In genomic region chr6:36633915-36634314, GRCh38 we compare ENCODE assay signal across 8 cellular contexts. TPM values are rescaled to one million over a fixed set of nuclear protein-coding genes. Genes with fewer than 3 reads are reported as not detected.
DNase-seq lines count a peak whose midpoint lies in the region; ATAC-seq and TF ChIP-seq lines count a peak whose summit lies in the region.

No MANE protein-coding gene starts in this region.

- peaks cover 15% of the 10 kb centered on the region for H3K4me1 Mint-ChIP-seq in type B pancreatic cell (ENCODE audit: unreplicated experiment)
- peaks cover 2% of the 10 kb centered on the region for H3K4me1 Mint-ChIP-seq in activated naive CD8-positive, alpha-beta T cell treated with anti-CD3 and anti-CD28 coated beads, Interleukin-2, amount 50 U/mL, for 24 hours

- 54 to 78% (median 63%) methylated on average over 6 to 9 of the region's 9 CpGs for WGBS in adrenal gland, 4 donors

- no peak for TF ChIP-seq CTCF in adrenal gland (IDR thresholded peaks at IDR 0.05)
- TF ChIP-seq CTCF in type B pancreatic cell (conservative IDR thresholded peaks at IDR 0.05) = no peak

- DNase-seq in NCI-H1417 (lab: John Stamatoyannopoulos, UW) = peak in 2 of 3 experiments; percentile 4 to 21
- no peak for DNase-seq in NCI-H1417 treated with DMSO at 0.1 percent for 48 hours (lab: John Stamatoyannopoulos, UW)
- peak in 6 of 7 donors; percentile 37 to 70 (median 44) for DNase-seq in adrenal gland
- peak; percentile 64 for DNase-seq in islet precursor cell
- DNase-seq in type B pancreatic cell (ENCODE audit: extremely low spot score, unreplicated experiment) = no peak
- DNase-seq in NCI-H1694 (lab: John Stamatoyannopoulos, UW) = no peak
- no peak for DNase-seq in activated naive CD8-positive, alpha-beta T cell treated with anti-CD3 and anti-CD28 coated beads, Interleukin-2, amount 50 U/mL, for 24 hours

- no peak for TF ChIP-seq POLR2A in adrenal gland (IDR thresholded peaks at IDR 0.05)

- no peak overlapping the region for H3K4me3 ChIP-seq in adrenal gland

- no peaks in the 10 kb centered on the region for H3K36me3 Mint-ChIP-seq in type B pancreatic cell
- H3K36me3 Mint-ChIP-seq in activated naive CD8-positive, alpha-beta T cell treated with anti-CD3 and anti-CD28 coated beads, Interleukin-2, amount 50 U/mL, for 24 hours (ENCODE audit: low read depth) = no peaks in the 10 kb centered on the region

- H3K36me3 ChIP-seq in adrenal gland (replicated peaks in 1 of 2) = no peaks in the 10 kb centered on the region

- H3K4me3 Mint-ChIP-seq in type B pancreatic cell = no peak overlapping the region
- no peak overlapping the region for H3K4me3 Mint-ChIP-seq in activated naive CD8-positive, alpha-beta T cell treated with anti-CD3 and anti-CD28 coated beads, Interleukin-2, amount 50 U/mL, for 24 hours

- no peaks in the 10 kb centered on the region for H3K9me3 ChIP-seq in adrenal gland (replicated peaks in 1 of 3)

- no peaks in the 10 kb centered on the region for H3K27me3 Mint-ChIP-seq in type B pancreatic cell
- no peaks in the 10 kb centered on the region for H3K27me3 Mint-ChIP-seq in activated naive CD8-positive, alpha-beta T cell treated with anti-CD3 and anti-CD28 coated beads, Interleukin-2, amount 50 U/mL, for 24 hours

- no peak for ATAC-seq in HG02610 (IDR thresholded peaks at IDR 0.05; ENCODE audit: unreplicated experiment)
- no peak for ATAC-seq in activated naive CD8-positive, alpha-beta T cell treated with anti-CD3 and anti-CD28 coated beads, Interleukin-2, amount 50 U/mL, for 24 hours

- no peaks in the 10 kb centered on the region for H3K9me3 Mint-ChIP-seq in type B pancreatic cell
- no peaks in the 10 kb centered on the region for H3K9me3 Mint-ChIP-seq in activated naive CD8-positive, alpha-beta T cell treated with anti-CD3 and anti-CD28 coated beads, Interleukin-2, amount 50 U/mL, for 24 hours

- H3K27ac ChIP-seq in adrenal gland = peak overlapping the region in 1 of 5 donors; percentile 41

- no peaks in the 10 kb centered on the region for H3K27me3 ChIP-seq in adrenal gland

- peak overlapping the region; percentile 9 for H3K27ac Mint-ChIP-seq in type B pancreatic cell
- no peak overlapping the region for H3K27ac Mint-ChIP-seq in activated naive CD8-positive, alpha-beta T cell treated with anti-CD3 and anti-CD28 coated beads, Interleukin-2, amount 50 U/mL, for 24 hours

- intact Hi-C loops in adrenal gland (cut with DNase I) = no loop called here

- no peaks in the 10 kb centered on the region for H3K4me1 ChIP-seq in adrenal gland (replicated peaks in 1 of 2)

RNA-seq across cellular contexts. Expression of gene SRSF3, which starts 39.8 kb away (rescaled TPM):
- total RNA-seq in adrenal gland (100 to 1,000 TPM in 6 of 8 donors, 10 to 100 TPM in 2; 28.9 to 291 (median 123) TPM), type B pancreatic cell (ENCODE audit: low replicate concordance) (361 and 455 TPM in 2 replicates)
- polyA plus RNA-seq in adrenal gland = 100 to 1,000 TPM in 1 of 3 donors, 10 to 100 TPM in 2; 87.8 to 290 (median 92.4) TPM

RNA-seq across cellular contexts. Expression of gene CDKN1A, which starts 44.6 kb away (rescaled TPM):
- 100 to 1,000 TPM in 2 of 8 donors, 10 to 100 TPM in 6; 44.7 to 154 (median 79.9) TPM for total RNA-seq in adrenal gland
- polyA plus RNA-seq in adrenal gland = 10 to 100 TPM; 18.8 to 45.1 (median 25.2) TPM
- total RNA-seq in type B pancreatic cell (ENCODE audit: low replicate concordance) = 76.3 and 185 TPM in 2 replicates

Comparison
In these comparisons a context has a peak if more than half of its experiments do, and no peak if none do; other contexts are left out.
1. DNase-seq: peak in NCI-H1417 (2 of 3), adrenal gland (6 of 7) and islet precursor cell (single experiment); none in NCI-H1417 treated with DMSO at 0.1 percent for 48 hours (single experiment), type B pancreatic cell (single experiment), NCI-H1694 (single experiment) and activated naive CD8-positive, alpha-beta T cell treated with anti-CD3 and anti-CD28 coated beads, Interleukin-2, amount 50 U/mL, for 24 hours (single experiment).